In the genomic region with DNA sequence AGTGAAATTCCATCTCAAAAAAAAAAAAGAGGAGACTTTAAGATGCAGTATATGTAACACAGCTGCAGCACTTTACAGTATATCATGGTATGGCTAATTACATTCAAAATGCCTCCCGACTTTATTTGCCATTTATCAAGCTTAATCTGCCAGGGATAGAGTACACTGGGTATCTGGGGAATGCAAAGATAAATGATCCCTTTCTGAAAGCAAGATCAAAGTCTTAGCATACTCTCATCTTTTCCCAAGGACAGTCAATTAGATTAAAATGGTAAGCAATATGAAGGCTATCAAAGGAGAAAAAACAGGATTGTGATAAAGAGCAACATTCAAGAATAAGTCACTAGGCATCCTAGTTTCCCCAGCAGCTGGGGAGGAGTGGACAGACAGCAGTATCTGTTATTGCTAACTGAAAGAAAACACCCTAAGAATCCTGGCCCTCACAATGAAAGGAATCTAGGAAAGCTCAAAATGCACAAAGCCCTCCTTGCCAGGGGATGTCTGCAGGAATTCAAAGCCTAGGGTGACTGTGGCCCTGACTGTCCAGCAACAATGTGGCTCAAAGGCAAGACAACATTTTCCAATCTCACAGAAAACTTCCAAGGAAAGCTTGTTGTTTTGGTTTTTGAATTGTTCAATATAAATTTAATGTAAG, we compare ENCODE assay signal across 12 cellular contexts.
"Had no signal": no experiment of that assay in that cellular context is flagged by ENCODE, and none has a peak within 500 bp of the region (broad histone marks: within the 10 kb centered on the region; RNA-seq: fewer than 3 reads in every experiment).

No MANE protein-coding gene starts in this region.

- DNase-seq: activated CD4-positive, alpha-beta T cell treated with anti-CD3 and anti-CD28 coated beads for 48 hours; activated naive CD8-positive, alpha-beta T cell treated with anti-CD3 and anti-CD28 coated beads for 36 hours; effector memory CD8-positive, alpha-beta T cell; naive B cell; nucleus accumbens; right cardiac atrium; stimulated activated CD4-positive, alpha-beta T cell treated with anti-CD3 and anti-CD28 coated beads, Interleukin-1b, Interleukin-23, amount 100 ng/mL, for 48 hours; T1000; tibial artery; uterus had no signal

- ATAC-seq: effector memory CD8-positive, alpha-beta T cell; right cardiac atrium; stimulated activated memory B cell treated with anti-CD40 and anti-IgM and Interleukin-4, amounts not matched to agents 10 μg/mL and 1 μg/mL and 100 μg/mL, for 72 hours had no signal

- H3K36me3 ChIP-seq: uterus had no signal

- H3K27me3 ChIP-seq: hepatocyte, tibial artery, uterus had no signal

- H3K9me3 ChIP-seq: tibial artery, uterus had no signal

- H3K4me1 ChIP-seq: tibial artery, uterus had no signal

- H3K4me3 ChIP-seq: hepatocyte, tibial artery, uterus had no signal
